ENCODE assay signal across 14 cellular contexts in the genomic region with DNA sequence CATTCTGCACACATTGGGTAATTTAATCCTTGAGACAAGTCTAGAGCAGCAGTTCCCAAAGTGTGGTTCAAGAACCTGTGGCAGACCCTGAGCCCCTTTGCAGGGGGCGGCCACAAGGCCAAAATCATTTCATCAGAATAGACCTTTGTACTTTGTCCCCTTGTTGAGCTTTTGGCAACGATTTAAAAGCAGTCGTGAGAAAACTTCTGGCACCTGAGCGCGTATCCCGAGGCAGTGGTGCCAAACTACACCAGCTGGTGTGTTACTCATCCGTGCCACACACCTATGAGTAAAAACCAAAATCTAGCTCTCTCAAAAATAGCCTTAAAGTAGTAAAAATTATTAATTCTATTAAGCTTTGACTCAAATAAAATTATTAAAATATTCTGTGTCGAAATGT.
DNase-seq lines count a peak whose midpoint lies in the region; ATAC-seq and TF ChIP-seq lines count a peak whose summit lies in the region.
"Had no signal": no experiment of that assay in that cellular context is flagged by ENCODE, and none has a peak within 500 bp of the region (broad histone marks: within the 10 kb centered on the region; RNA-seq: fewer than 3 reads in every experiment).

No MANE protein-coding gene starts in this region.

- no peak for ATAC-seq in Right ventricle myocardium superior (ENCODE audit: poor library complexity)
- no peak for ATAC-seq in omental fat pad (ENCODE audit: low FRiP score)
- ATAC-seq: CD8-positive, alpha-beta T cell had no signal

- no peak for TF ChIP-seq CTCF in epithelial cell of esophagus (IDR thresholded peaks at IDR 0.05; ENCODE audit: insufficient read depth, low read depth, low read length, missing control alignments)
- TF ChIP-seq CTCF in omental fat pad (IDR thresholded peaks at IDR 0.05) = no peak

- intact Hi-C loops in Right ventricle myocardium superior (cut with DNase I) = no loop called here

- DNase-seq in NCI-H2171 treated with DMSO at 0.1 percent for 48 hours (lab: John Stamatoyannopoulos, UW) (peak; percentile 26), NCI-H2171 (lab: John Stamatoyannopoulos, UW) (no peak), epithelial cell of esophagus (ENCODE audit: low read depth) (peak; percentile 15), mucosa of gallbladder (ENCODE audit: low spot score) (peak; percentile 29), UCSD-AML1 (lab: John Stamatoyannopoulos, UW; ENCODE audit: unreplicated experiment) (no peak), Right ventricle myocardium superior (no peak), omental fat pad (ENCODE audit: low spot score) (no peak)
- DNase-seq: 8988T; Calu3; CD8-positive, alpha-beta T cell; GM23248; IMR-90 had no signal

- H3K4me3 ChIP-seq in epithelial cell of esophagus (ENCODE audit: low read length) = no peak overlapping the region
- H3K4me3 ChIP-seq: BLaER1 treated with 17β-estradiol and CSF1 and Interleukin-3, amounts not matched to agents 10 nM and 100 nM; GM23248; HAP-1 had no signal

Comparison
In these comparisons a context has a peak if more than half of its experiments do, and no peak if none do; other contexts are left out.
1. DNase-seq: peak in NCI-H2171 treated with DMSO at 0.1 percent for 48 hours (single experiment), epithelial cell of esophagus (single experiment) and mucosa of gallbladder (single experiment); none in NCI-H2171 (single experiment), UCSD-AML1 (single experiment), Right ventricle myocardium superior (single experiment) and omental fat pad (single experiment).